ENCODE assay signal across 8 cellular contexts in the genomic region with DNA sequence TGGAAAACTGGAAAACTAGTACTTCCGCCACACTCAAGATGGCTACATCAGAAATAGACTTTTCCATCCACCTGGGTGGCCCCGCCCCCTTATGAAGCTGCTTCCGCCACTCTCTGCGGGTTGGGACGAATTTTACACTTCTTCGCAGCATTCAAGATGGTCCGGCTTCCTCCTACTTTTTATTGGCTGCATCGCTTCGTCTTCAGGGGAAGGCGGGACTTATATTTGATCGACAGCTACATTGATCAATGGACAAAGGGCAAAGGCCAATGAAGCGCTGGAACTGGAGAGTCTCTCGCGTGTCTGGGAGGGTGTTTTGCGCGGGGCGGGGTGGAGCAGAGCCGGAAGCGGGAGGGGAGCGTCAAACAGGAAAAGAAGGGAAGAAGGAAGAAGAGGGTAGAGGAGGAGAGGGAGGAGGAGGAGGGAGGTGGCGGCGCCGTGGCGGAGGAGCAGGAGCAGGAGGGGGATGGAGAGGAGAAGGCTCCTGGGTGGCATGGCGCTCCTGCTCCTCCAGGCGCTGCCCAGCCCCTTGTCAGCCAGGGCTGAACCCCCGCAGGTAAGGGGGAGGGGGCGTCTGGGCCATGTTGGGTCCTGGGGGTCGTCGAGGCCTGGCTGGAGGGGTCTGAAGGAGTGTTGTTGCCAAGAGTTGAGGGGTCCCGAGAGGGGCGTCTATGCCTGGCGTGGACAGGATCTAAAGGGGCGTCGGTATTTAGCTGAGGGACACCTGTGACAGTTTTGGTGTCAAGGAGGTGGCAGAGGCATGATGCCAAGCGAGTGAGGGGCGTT. TPM values are rescaled to one million over a fixed set of nuclear protein-coding genes. Genes with fewer than 3 reads are reported as not detected.
A peak's percentile ranks its signal among the peaks of the same experiment; 100 is the strongest.
DNase-seq lines count a peak whose midpoint lies in the region; ATAC-seq and TF ChIP-seq lines count a peak whose summit lies in the region.

TSS of gene WBP1L (plus strand) at position 361 of the 786 bp plus-strand sequence. CDS start at position 467, 106 bp downstream.

- peak; percentile 76 for TF ChIP-seq POLR2A in NB4 (IDR thresholded peaks at IDR 0.05; ENCODE audit: extremely low read depth, insufficient read length)
- TF ChIP-seq POLR2A in gastroesophageal sphincter (IDR thresholded peaks at IDR 0.05) = peak; percentile 90 to 93

- CTCF ChIA-PET in activated naive CD4-positive, alpha-beta T cell treated with anti-CD3 and anti-CD28 coated beads, Interleukin-2, amount 10 ng/mL, durations not matched to agents 7 days and 5 days (lab: Charles Lee) = interaction anchor here (0.6 to 2.4 kb wide), 7 partner anchors 9 to 684 kb away, joined by 3 to 13 read pairs (median 3); no protein-coding TSS in a partner anchor

- H3K36me3 ChIP-seq in SK-N-MC (ENCODE audit: insufficient read depth, low read length) (no peaks in the 10 kb centered on the region), gastroesophageal sphincter (no peaks in the 10 kb centered on the region), neutrophil (no peaks in the 10 kb centered on the region)

- H3K9ac ChIP-seq in SK-N-MC (ENCODE audit: insufficient read length) = peak within 1 kb of the TSS; percentile 81

- WGBS in gastroesophageal sphincter (ENCODE audit: low coverage in 1 of 2), 2 donors = 0% methylated on average over 18 to 30 of the region's 37 CpGs

- H3K27me3 ChIP-seq in gastroesophageal sphincter (no peaks in the 10 kb centered on the region), neutrophil (no peaks in the 10 kb centered on the region)

- H3K4me1 Mint-ChIP-seq in HFFc6 (ENCODE audit: low read depth) = peaks cover 35% of the 10 kb centered on the region
- H3K4me1 Mint-ChIP-seq in activated naive CD4-positive, alpha-beta T cell treated with anti-CD3 and anti-CD28 coated beads, Interleukin-2, amount 10 ng/mL, durations not matched to agents 7 days and 5 days = peaks cover 45% of the 10 kb centered on the region

- H3K4me1 ChIP-seq in gastroesophageal sphincter (peaks cover 0 to 40% (median 0%) of the 10 kb centered on the region in 3 donors), neutrophil (ENCODE audit: control insufficient read depth in 1 of 2, insufficient read depth in 1 of 2, low read depth in 1 of 2, low read length in 1 of 2) (peaks cover 35 to 36% of the 10 kb centered on the region in 2 experiments)

- no peak for TF ChIP-seq CTCF in HFFc6 (IDR thresholded peaks at IDR 0.05)
- TF ChIP-seq CTCF in NB4 (IDR thresholded peaks at IDR 0.05; ENCODE audit: low read depth, low read length) = no peak
- TF ChIP-seq CTCF in gastroesophageal sphincter (IDR thresholded peaks at IDR 0.05) = peak in 1 of 4 experiments; percentile 8
- peak; percentile 21 for TF ChIP-seq CTCF in neutrophil (IDR thresholded peaks at IDR 0.05)

- no peaks in the 10 kb centered on the region for H3K9me3 Mint-ChIP-seq in HFFc6
- H3K9me3 Mint-ChIP-seq in activated naive CD4-positive, alpha-beta T cell treated with anti-CD3 and anti-CD28 coated beads, Interleukin-2, amount 10 ng/mL, durations not matched to agents 7 days and 5 days = peaks cover 3% of the 10 kb centered on the region

- H3K9me3 ChIP-seq in SK-N-MC (ENCODE audit: low read depth, low read length) = no peaks in the 10 kb centered on the region
- H3K9me3 ChIP-seq in gastroesophageal sphincter = no peaks in the 10 kb centered on the region
- H3K9me3 ChIP-seq in neutrophil = no peaks in the 10 kb centered on the region

- peak; percentile 99 for DNase-seq in GM04504 (ENCODE audit: low read depth)
- peak; percentile 100 for DNase-seq in HFFc6
- DNase-seq in NB4 (ENCODE audit: low read depth) = peak; percentile 99
- peak; percentile 91 for DNase-seq in SK-N-MC (ENCODE audit: low read depth, low spot score)
- DNase-seq in activated naive CD4-positive, alpha-beta T cell treated with anti-CD3 and anti-CD28 coated beads, Interleukin-2, amount 10 ng/mL, durations not matched to agents 7 days and 5 days = peak; percentile 96
- DNase-seq in substantia nigra (lab: John Stamatoyannopoulos, UW) = peak; percentile 39 to 100 (median 96)

- peak within 1 kb of the TSS; percentile 79 for H3K27ac Mint-ChIP-seq in HFFc6
- peak within 1 kb of the TSS; percentile 90 for H3K27ac Mint-ChIP-seq in activated naive CD4-positive, alpha-beta T cell treated with anti-CD3 and anti-CD28 coated beads, Interleukin-2, amount 10 ng/mL, durations not matched to agents 7 days and 5 days

- no peak within 1 kb of the TSS for H3K27ac ChIP-seq in SK-N-MC
- H3K27ac ChIP-seq in gastroesophageal sphincter = peak within 1 kb of the TSS; percentile 83 to 97 (median 92)
- peak within 1 kb of the TSS; percentile 87 for H3K27ac ChIP-seq in neutrophil
- peak within 1 kb of the TSS; percentile 77 for H3K27ac ChIP-seq in substantia nigra (ENCODE audit: low read depth, low read length, poor library complexity, severe bottlenecking)

- no peaks in the 10 kb centered on the region; the same call in 1 of the 2 replicates for H3K36me3 Mint-ChIP-seq in HFFc6 (ENCODE audit: low read depth)
- H3K36me3 Mint-ChIP-seq in activated naive CD4-positive, alpha-beta T cell treated with anti-CD3 and anti-CD28 coated beads, Interleukin-2, amount 10 ng/mL, durations not matched to agents 7 days and 5 days = peaks cover 19% of the 10 kb centered on the region

- peak within 1 kb of the TSS; percentile 95 for H3K4me3 Mint-ChIP-seq in HFFc6
- peak within 1 kb of the TSS; percentile 88 for H3K4me3 Mint-ChIP-seq in activated naive CD4-positive, alpha-beta T cell treated with anti-CD3 and anti-CD28 coated beads, Interleukin-2, amount 10 ng/mL, durations not matched to agents 7 days and 5 days

- TF ChIP-seq EP300 in gastroesophageal sphincter (IDR thresholded peaks at IDR 0.05) = no peak

- H3K4me3 ChIP-seq in NB4 (ENCODE audit: low read depth, low read length) = peak within 1 kb of the TSS; percentile 83
- peak within 1 kb of the TSS; percentile 80 for H3K4me3 ChIP-seq in SK-N-MC
- H3K4me3 ChIP-seq in gastroesophageal sphincter = peak within 1 kb of the TSS; percentile 71 to 88
- H3K4me3 ChIP-seq in neutrophil (ENCODE audit: low read depth in 1 of 2, low read length in 1 of 2) = peak within 1 kb of the TSS; percentile 95 to 99

- peaks cover 1% of the 10 kb centered on the region for H3K27me3 Mint-ChIP-seq in HFFc6 (ENCODE audit: insufficient read depth)
- peaks cover 3% of the 10 kb centered on the region for H3K27me3 Mint-ChIP-seq in activated naive CD4-positive, alpha-beta T cell treated with anti-CD3 and anti-CD28 coated beads, Interleukin-2, amount 10 ng/mL, durations not matched to agents 7 days and 5 days

- ATAC-seq in gastroesophageal sphincter = peak; percentile 99

RNA-seq across cellular contexts. Expression of gene WBP1L, which starts in this region (rescaled TPM):
- total RNA-seq in HFFc6 (2021; fragmentation: NEBNext Ultra II Directional; extraction: Animal tissue kit (Norgen Biotek cat#: 25700)) = 10 to 100 TPM; 34.9 to 40.7 (median 38.6) TPM
- total RNA-seq in gastroesophageal sphincter = 100 to 1,000 TPM; 125 to 142 (median 132) TPM
